In the genomic region with DNA sequence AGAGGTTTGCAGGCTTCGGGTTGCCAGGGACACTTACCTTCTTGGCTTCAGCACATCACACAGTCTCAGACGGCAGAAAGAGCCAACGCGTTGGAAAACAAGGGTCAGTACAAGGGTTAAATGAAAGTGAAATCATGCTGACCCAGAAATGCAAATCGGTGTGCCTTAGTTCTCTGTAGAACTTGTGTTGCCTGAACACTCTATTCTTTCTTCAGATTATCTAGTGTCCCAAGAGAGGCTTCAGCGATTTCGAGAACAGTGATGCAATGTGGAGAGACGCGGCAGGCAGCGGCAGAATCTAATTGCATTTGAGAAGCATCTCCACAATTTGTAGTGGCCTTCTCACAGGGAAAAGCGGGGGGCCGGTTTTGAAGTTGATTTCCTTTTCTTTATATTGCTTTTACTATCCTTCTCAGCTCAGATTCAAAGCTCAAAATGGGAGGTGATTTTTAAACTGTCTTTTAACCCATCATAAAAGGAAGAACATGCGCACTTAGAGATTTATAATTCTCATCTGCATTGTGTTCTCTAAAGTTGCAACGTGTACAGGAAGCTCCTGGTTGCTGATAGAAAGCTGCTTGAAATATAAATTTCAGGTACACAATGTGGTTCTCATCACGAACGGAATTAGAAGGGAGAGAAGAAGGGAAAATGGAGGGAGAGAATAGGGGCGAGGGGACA, we compare ENCODE assay signal across 9 cellular contexts.
A peak's percentile ranks its signal among the peaks of the same experiment; 100 is the strongest.
DNase-seq lines count a peak whose midpoint lies in the region; ATAC-seq, FAIRE-seq and TF ChIP-seq lines count a peak whose summit lies in the region.
"Had no signal": no experiment of that assay in that cellular context is flagged by ENCODE, and none has a peak within 500 bp of the region (broad histone marks: within the 10 kb centered on the region; RNA-seq: fewer than 3 reads in every experiment).

No MANE protein-coding gene starts in this region.

- H3K4me1 Mint-ChIP-seq in T-cell = peaks cover 17 to 39% (median 21%) of the 10 kb centered on the region in 3 donors

- WGBS in GM23248 (ENCODE audit: low coverage in 1 of 2, low lambda C conversion rate in 2 of 2, missing lambda C conversion rate in 2 of 2), 2 experiments = 37 to 38% methylated on average over 17 of the region's 17 CpGs
- 40% methylated on average over 17 of the region's 17 CpGs for WGBS in right cardiac atrium

- DNase-seq in COLO829 (ENCODE audit: low spot score) = peak; percentile 17
- DNase-seq in GM23248 = peak; percentile 10
- peak in 6 of 34 experiments; percentile 1 to 19 (median 2) for DNase-seq in T-cell
- peak; percentile 46 to 80 (median 71) for DNase-seq in right cardiac atrium
- DNase-seq in NCI-H1105 (lab: John Stamatoyannopoulos, UW) = no peak
- no peak for DNase-seq in GM12892 (ENCODE audit: insufficient read length)
- no peak for DNase-seq in RCC 7860 (ENCODE audit: low spot score)
- no peak for DNase-seq in activated CD8-positive, alpha-beta memory T cell treated with anti-CD3 and anti-CD28 coated beads, Interleukin-2, amount 50 U/mL, for 48 hours

- no peaks in the 10 kb centered on the region for H4K20me1 ChIP-seq in GM23248 (ENCODE audit: insufficient read depth)

- H3K36me3 Mint-ChIP-seq in T-cell = no peaks in the 10 kb centered on the region

- H3K4me3 ChIP-seq in GM23248 = peak overlapping the region; percentile 4; the same call in 1 of the 2 replicates
- peak overlapping the region; percentile 28 for H3K4me3 ChIP-seq in right cardiac atrium (ENCODE audit: low read length)

- no peak overlapping the region for H3K4me2 ChIP-seq in GM23248 (ENCODE audit: unreplicated experiment)

- H3K4me1 ChIP-seq in GM23248 (ENCODE audit: insufficient read depth) (no peaks in the 10 kb centered on the region), right cardiac atrium (ENCODE audit: control insufficient read depth, insufficient read depth, low read length) (peaks cover 2% of the 10 kb centered on the region)

- intact Hi-C loops in right cardiac atrium (cut with DNase I) = no loop called here

- no peaks in the 10 kb centered on the region for H3K9me2 ChIP-seq in GM23248 (ENCODE audit: insufficient read depth)

- peak overlapping the region; percentile 77 to 85 (median 81) for H3K4me3 Mint-ChIP-seq in T-cell

- POLR2A ChIA-PET in T-cell (lab: Charles Lee) = interaction anchor here in 1 of 2 donors (0.7 kb wide), 2 partner anchors 41 to 1384 kb away, joined by 3 to 4 read pairs; no protein-coding TSS in a partner anchor

- H3K79me2 ChIP-seq in GM23248 (ENCODE audit: insufficient read depth) = no peaks in the 10 kb centered on the region

- H3K9me3 ChIP-seq in GM23248 (ENCODE audit: low read depth) (no peaks in the 10 kb centered on the region), right cardiac atrium (ENCODE audit: control insufficient read depth, low read length) (no peaks in the 10 kb centered on the region)
- H3K9me3 ChIP-seq: neutrophil had no signal

- H3K36me3 ChIP-seq in GM23248 (ENCODE audit: low read depth) = no peaks in the 10 kb centered on the region
- H3K36me3 ChIP-seq: neutrophil had no signal

- H3K27ac ChIP-seq in GM23248 (no peak overlapping the region), right cardiac atrium (ENCODE audit: low read length) (peak overlapping the region; percentile 75)
- H3K27ac ChIP-seq: neutrophil had no signal

- no peak for FAIRE-seq in GM12892 (lab: Jason Lieb, UNC)
- no peak for FAIRE-seq in RCC 7860 (lab: Jason Lieb, UNC)

- CTCF ChIA-PET in T-cell (lab: Charles Lee) = interaction anchor here in 1 of 2 donors (0.7 kb wide), 1 partner anchor 1807 kb away, joined by 4 read pairs; a partner anchor contains a TSS

- no peaks in the 10 kb centered on the region for H3F3A ChIP-seq in GM23248 (ENCODE audit: insufficient read depth)

- H3K9ac ChIP-seq in GM23248 = no peak overlapping the region

- H2AFZ ChIP-seq in GM23248 = no peak overlapping the region

- H3K27me3 ChIP-seq in GM23248 (replicated peaks; ENCODE audit: insufficient read depth) (peaks cover 43% of the 10 kb centered on the region), right cardiac atrium (ENCODE audit: control insufficient read depth, insufficient read depth) (no peaks in the 10 kb centered on the region)

- no peak for TF ChIP-seq POLR2A in GM12892 (IDR thresholded peaks at IDR 0.05; ENCODE audit: low read depth, low read length)

- no peaks in the 10 kb centered on the region for H3K27me3 Mint-ChIP-seq in T-cell

- H3K9me3 Mint-ChIP-seq in T-cell = peaks cover 0 to 7% (median 0%) of the 10 kb centered on the region in 3 donors

- in situ Hi-C loops in GM23248 (cut with MboI) = no loop called here

- peak; percentile 63 to 84 (median 70) for ATAC-seq in T-cell (replicated peaks in 1 of 4)
- peak; percentile 86 to 91 for ATAC-seq in right cardiac atrium

- H3K27ac Mint-ChIP-seq in T-cell = peak overlapping the region; percentile 96 to 98

Comparison
In these comparisons a context has a peak if more than half of its experiments do, and no peak if none do; other contexts are left out.
1. DNase-seq: peak in COLO829 (single experiment), GM23248 (single experiment) and right cardiac atrium (3 of 3); none in NCI-H1105 (single experiment), GM12892 (single experiment), RCC 7860 (single experiment) and activated CD8-positive, alpha-beta memory T cell treated with anti-CD3 and anti-CD28 coated beads, Interleukin-2, amount 50 U/mL, for 48 hours (single experiment).